ENCODE assay signal across 13 cellular contexts in genomic region chr5:180116441-180117377, GRCh38. TPM values are rescaled to one million over a fixed set of nuclear protein-coding genes. Genes with fewer than 3 reads are reported as not detected.
DNase-seq lines count a peak whose midpoint lies in the region; ATAC-seq, FAIRE-seq and TF ChIP-seq lines count a peak whose summit lies in the region.
"Had no signal": no experiment of that assay in that cellular context is flagged by ENCODE, and none has a peak within 500 bp of the region (broad histone marks: within the 10 kb centered on the region; RNA-seq: fewer than 3 reads in every experiment).

No MANE protein-coding gene starts in this region.

- peak; percentile 81 to 91 for ATAC-seq in A549
- ATAC-seq in body of pancreas = peak; percentile 57
- peak; percentile 90 for ATAC-seq in HepG2
- no peak for ATAC-seq in naive thymus-derived CD4-positive, alpha-beta T cell
- ATAC-seq: CD8-positive, alpha-beta T cell had no signal

- H3K4me3 ChIP-seq in A549 = no peak overlapping the region
- no peak overlapping the region for H3K4me3 ChIP-seq in H7 (ENCODE audit: insufficient read depth, low read depth, low read length)
- H3K4me3 ChIP-seq in body of pancreas = no peak overlapping the region
- H3K4me3 ChIP-seq in HepG2 (replicated peaks in 1 of 3; ENCODE audit: insufficient read depth in 1 of 3, low read depth in 2 of 3, low read length in 3 of 3) = no peak overlapping the region
- H3K4me3 ChIP-seq in naive thymus-derived CD4-positive, alpha-beta T cell (ENCODE audit: low read length) = no peak overlapping the region
- H3K4me3 ChIP-seq: thoracic aorta had no signal

- TF ChIP-seq CTCF in A549 (IDR thresholded peaks at IDR 0.05) (peak; percentile 47), body of pancreas (IDR thresholded peaks at IDR 0.05) (peak; percentile 24 to 63 (median 43)), HepG2 (CRISPR knock-in tag; IDR thresholded peaks at IDR 0.05) (peak; percentile 76)

- H3K36me3 ChIP-seq in H7 (replicated peaks; ENCODE audit: control insufficient read depth, insufficient read depth, low read length) = no peaks in the 10 kb centered on the region
- H3K36me3 ChIP-seq in body of pancreas (replicated peaks in 1 of 2; ENCODE audit: insufficient read depth in 1 of 2, low read depth in 2 of 2) = no peaks in the 10 kb centered on the region
- H3K36me3 ChIP-seq in HepG2 (replicated peaks in 1 of 2; ENCODE audit: control insufficient read depth in 1 of 2, insufficient read depth in 2 of 2, low read length in 2 of 2) = no peaks in the 10 kb centered on the region
- no peaks in the 10 kb centered on the region for H3K36me3 ChIP-seq in naive thymus-derived CD4-positive, alpha-beta T cell (ENCODE audit: control insufficient read depth in 2 of 3, insufficient read depth in 3 of 3, low read length in 3 of 3)
- H3K36me3 ChIP-seq: thoracic aorta had no signal

- no peaks in the 10 kb centered on the region for H3K27me3 ChIP-seq in H7 (ENCODE audit: control insufficient read depth, insufficient read depth, low read length)
- H3K27me3 ChIP-seq in body of pancreas = no peaks in the 10 kb centered on the region
- H3K27me3 ChIP-seq in HepG2 (ENCODE audit: control insufficient read depth in 1 of 2, insufficient read depth in 2 of 2, low read length in 2 of 2) = peaks cover 4 to 39% of the 10 kb centered on the region in 2 experiments; a peak in 3 of 5 replicates
- H3K27me3 ChIP-seq in naive thymus-derived CD4-positive, alpha-beta T cell (ENCODE audit: control insufficient read depth in 2 of 2, insufficient read depth in 2 of 2, low read length in 2 of 2) = no peaks in the 10 kb centered on the region

- BruUV-seq in HepG2 (replicated peaks; lab: Mats Ljungman, UMichigan) = no TSS peak

- no peak overlapping the region for H3K27ac ChIP-seq in A549
- H3K27ac ChIP-seq in body of pancreas = no peak overlapping the region
- H3K27ac ChIP-seq in HepG2 (ENCODE audit: extremely low read length, insufficient read depth, low read length) = no peak overlapping the region
- H3K27ac ChIP-seq in naive thymus-derived CD4-positive, alpha-beta T cell (ENCODE audit: low read depth, low read length) = no peak overlapping the region
- H3K27ac ChIP-seq: thoracic aorta had no signal

- TF ChIP-seq RAD21 in A549 (conservative IDR thresholded peaks at IDR 0.05 in 1 of 2, IDR thresholded peaks at IDR 0.05 in 1 of 2) (peak; percentile 34 to 39; a peak in 3 of 5 replicates), HepG2 (CRISPR knock-in tag; IDR thresholded peaks at IDR 0.05) (peak; percentile 19; the same call in 1 of the 2 replicates)

- H3K79me2 ChIP-seq in HepG2 (ENCODE audit: insufficient read depth, low read length) = no peaks in the 10 kb centered on the region

- TF ChIP-seq POLR2A in A549 (IDR thresholded peaks at IDR 0.05; ENCODE audit: low read length) (no peak), body of pancreas (IDR thresholded peaks at IDR 0.05) (no peak), HepG2 (IDR thresholded peaks at IDR 0.05; ENCODE audit: insufficient read depth in 1 of 2, low read depth in 2 of 2, low read length in 2 of 2) (no peak)

- H3K9me3 Mint-ChIP-seq in naive thymus-derived CD4-positive, alpha-beta T cell = no peaks in the 10 kb centered on the region
- H3K9me3 Mint-ChIP-seq: CD8-positive, alpha-beta T cell had no signal

- H3K4me1 ChIP-seq in A549 = no peaks in the 10 kb centered on the region
- H3K4me1 ChIP-seq in body of pancreas = no peaks in the 10 kb centered on the region
- no peaks in the 10 kb centered on the region for H3K4me1 ChIP-seq in HepG2 (ENCODE audit: insufficient read depth, low read length)
- H3K4me1 ChIP-seq in naive thymus-derived CD4-positive, alpha-beta T cell (ENCODE audit: control insufficient read depth in 2 of 2, insufficient read depth in 2 of 2, low read length in 2 of 2) = no peaks in the 10 kb centered on the region

- POLR2A ChIA-PET in A549 (lab: Yijun Ruan, JAX) = no interaction called here
- POLR2A ChIA-PET in HepG2 (lab: Yijun Ruan, JAX) = no interaction called here
- POLR2A ChIA-PET in naive thymus-derived CD4-positive, alpha-beta T cell (lab: Charles Lee) = no interaction called here

- H2AFZ ChIP-seq in HepG2 (ENCODE audit: low read length) = no peak overlapping the region

- H3K4me1 Mint-ChIP-seq in naive thymus-derived CD4-positive, alpha-beta T cell = no peaks in the 10 kb centered on the region

- H3K27ac Mint-ChIP-seq in naive thymus-derived CD4-positive, alpha-beta T cell = no peak overlapping the region
- H3K27ac Mint-ChIP-seq: CD8-positive, alpha-beta T cell had no signal

- peak; percentile 40 to 67 for DNase-seq in A549 (ENCODE audit: low read depth in 1 of 2, low spot score in 1 of 2)
- DNase-seq in H7 = peak; percentile 77
- DNase-seq in body of pancreas = peak; percentile 24 to 70 (median 44)
- peak; percentile 24 for DNase-seq in HepG2 (ENCODE audit: low spot score)
- no peak for DNase-seq in naive thymus-derived CD4-positive, alpha-beta T cell
- no peak for DNase-seq in RCC 7860 (ENCODE audit: low spot score)
- no peak for DNase-seq in activated gamma-delta T cell (lab: John Stamatoyannopoulos, UW)
- no peak for DNase-seq in NCI-H128 (lab: John Stamatoyannopoulos, UW; ENCODE audit: unreplicated experiment)
- DNase-seq: CD8-positive, alpha-beta T cell; erythroblast; NCI-H1436 treated with DMSO at 0.1 percent for 48 hours; occipital lobe had no signal

- H3K9ac ChIP-seq in HepG2 (ENCODE audit: insufficient read depth, low read depth, low read length) = no peak overlapping the region

- peaks cover 0 to 21% (median 3%) of the 10 kb centered on the region in 5 donors for H3K27me3 Mint-ChIP-seq in naive thymus-derived CD4-positive, alpha-beta T cell

- no peak overlapping the region for H3K4me3 Mint-ChIP-seq in naive thymus-derived CD4-positive, alpha-beta T cell
- H3K4me3 Mint-ChIP-seq: CD8-positive, alpha-beta T cell had no signal

- H3K36me3 Mint-ChIP-seq in naive thymus-derived CD4-positive, alpha-beta T cell = no peaks in the 10 kb centered on the region
- H3K36me3 Mint-ChIP-seq: CD8-positive, alpha-beta T cell had no signal

- intact Hi-C loops in body of pancreas (cut with DNase I) (no loop called here), HepG2 (cut with micrococcal nuclease; ENCODE audit: unreplicated experiment) (no loop called here)
- intact Hi-C loops in naive thymus-derived CD4-positive, alpha-beta T cell (cut with micrococcal nuclease) = no loop called here

- FAIRE-seq in A549 (lab: Jason Lieb, UNC) (no peak), HepG2 (lab: Jason Lieb, UNC) (peak; percentile 30), RCC 7860 (lab: Jason Lieb, UNC) (no peak)

- in situ Hi-C loops in HepG2 (cut with HindIII; ENCODE audit: extremely low pct_ligation_motif_present, low pct_unique_long_range_greater_than_20kb) = no loop called here

- H3K4me2 ChIP-seq in A549 (no peak overlapping the region), HepG2 (ENCODE audit: low read depth, low read length) (no peak overlapping the region)

- no peaks in the 10 kb centered on the region for H3K9me3 ChIP-seq in A549
- H3K9me3 ChIP-seq in body of pancreas = no peaks in the 10 kb centered on the region
- no peaks in the 10 kb centered on the region for H3K9me3 ChIP-seq in HepG2 (ENCODE audit: low read length)
- H3K9me3 ChIP-seq in naive thymus-derived CD4-positive, alpha-beta T cell (ENCODE audit: control insufficient read depth in 2 of 3, low read length in 3 of 3) = no peaks in the 10 kb centered on the region
- H3K9me3 ChIP-seq: thoracic aorta had no signal

- WGBS in A549 (ENCODE audit: missing lambda C conversion rate) = 62% methylated on average over 25 of the region's 28 CpGs
- WGBS in body of pancreas, 2 donors = 69 to 82% methylated on average over 17 to 24 of the region's 28 CpGs
- 64% methylated on average over 9 of the region's 28 CpGs for WGBS in HepG2 (ENCODE audit: low lambda C conversion rate)

- CTCF ChIA-PET in A549 (lab: Yijun Ruan, JAX) (interaction anchor here (0.7 to 2.2 kb wide), 11 partner anchors 9 to 604 kb away, joined by 3 to 12 read pairs (median 4); no protein-coding TSS in a partner anchor), HepG2 (lab: Yijun Ruan, JAX; ENCODE audit: low intra/inter-chr PET ratio, low total read pairs) (interaction anchor here (1.2 kb wide), 1 partner anchor 212 kb away, joined by 4 read pairs; no protein-coding TSS in a partner anchor)
- CTCF ChIA-PET in naive thymus-derived CD4-positive, alpha-beta T cell (lab: Charles Lee) = no interaction called here

- H4K20me1 ChIP-seq in HepG2 (ENCODE audit: insufficient read depth, low read length) = no peaks in the 10 kb centered on the region

- TF ChIP-seq EP300 in A549 (IDR thresholded peaks at IDR 0.05) (no peak), HepG2 (IDR thresholded peaks at IDR 0.05; ENCODE audit: low read depth in 2 of 2, low read length in 2 of 2) (no peak), HepG2 (CRISPR knock-in tag; IDR thresholded peaks at IDR 0.05; ENCODE audit: borderline replicate concordance) (no peak)

RNA-seq across cellular contexts. Expression of gene RNF130, which starts 45.1 kb away (rescaled TPM):
- polyA plus RNA-seq in A549 (2011; rRNA removed) (50.1 and 57.1 TPM in 2 replicates), A549 (2017; fragmentation: RNase III; extraction: RNeasy Plus Mini Kit Qiagen cat#74134 plus additional on column Dnase treatment) (31.1 to 35.0 TPM (median 33.3 TPM) in 3 replicates), HepG2 (2011; rRNA removed) (25.9 and 28.3 TPM in 2 replicates)
- 29.7 and 38.7 TPM in 2 replicates for polyA plus RNA-seq in A549 (2012; cell fraction: cytosol; rRNA removed)
- polyA plus RNA-seq in A549 (2012; cell fraction: nucleus; rRNA removed) = 24.2 and 30.1 TPM in 2 replicates
- polyA minus RNA-seq in A549 (2011; rRNA and poly(A)+ RNA removed) = 18.4 and 22.8 TPM in 2 replicates
- 123 and 154 TPM in 2 replicates for total RNA-seq in H7 (2014; rRNA removed; shearing (Covaris generic))
- total RNA-seq in body of pancreas (10 to 100 TPM; 32.3 to 58.9 TPM), HepG2 (2016; rRNA removed; fragmentation: Illumina TruSeq; extraction: Trizol) (21.3 and 28.2 TPM in 2 replicates)
- 51.1 and 56.5 TPM in 2 replicates for total RNA-seq in HepG2 (2016; cell fraction: cytosol; rRNA removed; fragmentation: Illumina TruSeq; extraction: Trizol; ENCODE audit: low read depth)
- total RNA-seq in HepG2 (2016; cell fraction: insoluble cytoplasmic fraction; rRNA removed; fragmentation: Illumina TruSeq; extraction: Trizol) = 20.7 and 27.0 TPM in 2 replicates
- 71.6 and 78.1 TPM in 2 replicates for total RNA-seq in HepG2 (2016; cell fraction: membrane; rRNA removed; fragmentation: Illumina TruSeq; extraction: Trizol)
- total RNA-seq in HepG2 (2016; cell fraction: nucleus; rRNA removed; fragmentation: Illumina TruSeq; extraction: Trizol) = 19.2 and 22.9 TPM in 2 replicates
- polyA plus RNA-seq in HepG2 (2011; cell fraction: cytosol; rRNA removed) = 21.0 and 26.9 TPM in 2 replicates
- 10.8 and 12.4 TPM in 2 replicates for polyA plus RNA-seq in HepG2 (2011; cell fraction: nucleus; rRNA removed)
- polyA plus RNA-seq in HepG2 (2012) = 21.3 and 23.0 TPM in 2 replicates
- polyA plus RNA-seq in HepG2 (2016; cell fraction: cytosol; fragmentation: Illumina TruSeq; extraction: Trizol; ENCODE audit: low read depth) = 78.2 and 88.6 TPM in 2 replicates
- 31.6 and 34.3 TPM in 2 replicates for polyA plus RNA-seq in HepG2 (2016; cell fraction: insoluble cytoplasmic fraction; fragmentation: Illumina TruSeq; extraction: Trizol; ENCODE audit: low read depth)
- polyA plus RNA-seq in HepG2 (2016; cell fraction: membrane; fragmentation: Illumina TruSeq; extraction: Trizol; ENCODE audit: low read depth) = 86.4 and 87.9 TPM in 2 replicates
- 38.8 and 41.1 TPM in 2 replicates for polyA plus RNA-seq in HepG2 (2016; cell fraction: nucleus; fragmentation: Illumina TruSeq; extraction: Trizol; ENCODE audit: insufficient read depth, low read depth)
- polyA minus RNA-seq in HepG2 (2011; rRNA and poly(A)+ RNA removed; ENCODE audit: low replicate concordance) = 12.5 and 16.7 TPM in 2 replicates
- 12.9 and 13.1 TPM in 2 replicates for polyA minus RNA-seq in HepG2 (2011; cell fraction: cytosol; rRNA and poly(A)+ RNA removed)
- 18.3 and 20.1 TPM in 2 replicates for polyA minus RNA-seq in HepG2 (2011; cell fraction: nucleus; rRNA and poly(A)+ RNA removed)
- total RNA-seq in naive thymus-derived CD4-positive, alpha-beta T cell = 10 to 100 TPM in 4 of 5 experiments, 1 to 10 TPM in 1; 3.6 to 76.3 (median 23.3) TPM
- polyA plus RNA-seq in naive thymus-derived CD4-positive, alpha-beta T cell = 10 to 100 TPM; 14.8 to 18.1 TPM

Comparison
In these comparisons a context has a peak if more than half of its experiments do, and no peak if none do; other contexts are left out.
1. DNase-seq: peak in A549 (2 of 2), H7 (single experiment), body of pancreas (4 of 4) and HepG2 (single experiment); none in naive thymus-derived CD4-positive, alpha-beta T cell (0 of 9), RCC 7860 (single experiment), activated gamma-delta T cell (single experiment) and NCI-H128 (single experiment).
2. Of the 38 proteins assayed by ChIP-seq in both HepG2 and A549: peak only in HepG2: none; only in A549: none; in both: CTCF, RAD21 and SMC3; in neither: 35.
3. Peak in every context shown above with its lines, with median percentiles within 50 percentile points of each other: CTCF ChIP-seq.